ENCODE assay signal across 16 cellular contexts in the genomic region with DNA sequence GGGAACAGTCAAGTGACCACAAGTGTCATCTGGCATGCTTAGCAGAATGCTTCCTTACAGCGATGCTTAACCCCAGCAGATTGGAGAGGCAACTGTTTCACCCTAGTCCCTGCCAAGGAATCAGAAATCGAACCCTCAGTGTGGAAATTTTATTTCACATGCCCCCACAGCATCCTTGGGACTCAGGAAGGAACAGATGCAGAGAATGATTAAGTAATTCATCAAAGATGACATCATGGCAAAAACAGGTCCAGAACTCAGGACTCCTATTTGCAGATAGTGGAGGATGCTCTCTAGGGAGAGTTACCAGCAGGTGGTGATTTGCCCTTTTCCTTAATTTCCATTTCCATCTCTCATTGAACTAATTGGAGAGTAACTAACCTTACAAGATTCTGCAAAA.
DNase-seq lines count a peak whose midpoint lies in the region; TF ChIP-seq lines count a peak whose summit lies in the region.
"Had no signal": no experiment of that assay in that cellular context is flagged by ENCODE, and none has a peak within 500 bp of the region (broad histone marks: within the 10 kb centered on the region; RNA-seq: fewer than 3 reads in every experiment).

No MANE protein-coding gene starts in this region.

- intact Hi-C loops in ascending aorta (cut with DNase I), result no loop called here
- intact Hi-C loops in MCF 10A (cut with micrococcal nuclease), result no loop called here

- no peaks in the 10 kb centered on the region for H3K4me1 ChIP-seq in ascending aorta
- H3K4me1 ChIP-seq: A549, HAP-1 had no signal

- H3K4me3 ChIP-seq in ascending aorta, result no peak overlapping the region
- H3K4me3 ChIP-seq: A549, HAP-1 had no signal

- BruUV-seq in MCF 10A (replicated peaks; lab: Mats Ljungman, UMichigan), result no TSS peak

- H3K27ac Mint-ChIP-seq in MCF 10A (ENCODE audit: low read depth, unreplicated experiment), result no peak overlapping the region
- H3K27ac Mint-ChIP-seq: CD8-positive, alpha-beta T cell; HFFc6 had no signal

- H3K36me3 ChIP-seq in ascending aorta, result no peaks in the 10 kb centered on the region
- H3K36me3 ChIP-seq: BE2C, HAP-1 had no signal

- no peaks in the 10 kb centered on the region for H3K9me3 ChIP-seq in ascending aorta
- H3K9me3 ChIP-seq: A549, BE2C, HAP-1 had no signal

- H3K36me3 Mint-ChIP-seq in MCF 10A (ENCODE audit: insufficient read depth, unreplicated experiment), result no peaks in the 10 kb centered on the region
- H3K36me3 Mint-ChIP-seq: CD8-positive, alpha-beta T cell had no signal

- DNase-seq in DMS 273 treated with DMSO at 0.1 percent for 48 hours (lab: John Stamatoyannopoulos, UW), result peak; percentile 83
- peak; percentile 47 for DNase-seq in NCI-H1694 (lab: John Stamatoyannopoulos, UW)
- DNase-seq in NCI-H524 (lab: John Stamatoyannopoulos, UW), result peak; percentile 55 to 80
- DNase-seq in pons (ENCODE audit: low spot score), result peak; percentile 24
- no peak for DNase-seq in substantia nigra (lab: John Stamatoyannopoulos, UW)
- no peak for DNase-seq in ascending aorta (ENCODE audit: low spot score in 2 of 2)
- DNase-seq in MCF 10A (ENCODE audit: unreplicated experiment), result no peak
- DNase-seq: BE2C; CD8-positive, alpha-beta T cell; COR-L47; DMS53; GF-D8; HFFc6 had no signal

- peaks cover 11% of the 10 kb centered on the region for H3K4me1 Mint-ChIP-seq in MCF 10A (ENCODE audit: insufficient read depth, unreplicated experiment)

- TF ChIP-seq CTCF in ascending aorta (IDR thresholded peaks at IDR 0.05), result no peak
- no peak for TF ChIP-seq CTCF in MCF 10A (IDR thresholded peaks at IDR 0.05; ENCODE audit: unreplicated experiment)

- H3K4me3 Mint-ChIP-seq in MCF 10A (ENCODE audit: unreplicated experiment), result no peak overlapping the region
- H3K4me3 Mint-ChIP-seq: CD8-positive, alpha-beta T cell; HFFc6 had no signal

- CTCF ChIA-PET in MCF 10A (lab: Yijun Ruan, JAX), result no interaction called here

- H3K27me3 ChIP-seq in ascending aorta, result no peaks in the 10 kb centered on the region
- H3K27me3 ChIP-seq: BE2C had no signal

- H3K27ac ChIP-seq in substantia nigra (ENCODE audit: low read depth, low read length, poor library complexity, severe bottlenecking), result no peak overlapping the region
- no peak overlapping the region for H3K27ac ChIP-seq in ascending aorta
- H3K27ac ChIP-seq: A549, C4-2B had no signal

- POLR2A ChIA-PET in MCF 10A (lab: Yijun Ruan, JAX), result no interaction called here

- H3K9me3 Mint-ChIP-seq in MCF 10A (ENCODE audit: unreplicated experiment), result no peaks in the 10 kb centered on the region
- H3K9me3 Mint-ChIP-seq: CD8-positive, alpha-beta T cell had no signal

- no peaks in the 10 kb centered on the region for H3K27me3 Mint-ChIP-seq in MCF 10A (ENCODE audit: insufficient read depth, unreplicated experiment)

Comparison
In these comparisons a context has a peak if more than half of its experiments do, and no peak if none do; other contexts are left out.
1. DNase-seq: peak in DMS 273 treated with DMSO at 0.1 percent for 48 hours (single experiment), NCI-H1694 (single experiment), NCI-H524 (2 of 2) and pons (single experiment); none in substantia nigra (0 of 49), ascending aorta (0 of 2) and MCF 10A (single experiment).